ENCODE assay signal across 26 cellular contexts in the genomic region with DNA sequence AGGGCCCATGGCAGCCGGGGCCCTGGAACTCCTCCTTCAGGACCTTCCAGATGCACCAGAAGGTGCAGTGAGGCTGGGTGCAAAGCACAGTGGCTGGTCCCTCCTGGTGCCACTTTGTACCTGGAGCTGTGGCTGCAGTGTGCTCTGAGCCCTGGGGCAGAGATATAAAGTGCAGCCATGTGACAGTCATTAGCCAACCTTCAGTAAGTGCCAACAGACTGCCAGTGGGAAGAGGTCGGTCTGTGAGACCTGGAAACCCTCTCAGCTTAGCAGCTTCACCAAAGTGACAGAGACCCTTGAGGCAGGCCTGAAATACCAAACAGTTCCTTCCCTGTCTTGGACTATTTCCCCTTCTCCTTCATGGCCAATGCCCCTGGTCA. TPM values are rescaled to one million over a fixed set of nuclear protein-coding genes. Genes with fewer than 3 reads are reported as not detected.
DNase-seq lines count a peak whose midpoint lies in the region; ATAC-seq, FAIRE-seq and TF ChIP-seq lines count a peak whose summit lies in the region.
"Had no signal": no experiment of that assay in that cellular context is flagged by ENCODE, and none has a peak within 500 bp of the region (broad histone marks: within the 10 kb centered on the region; RNA-seq: fewer than 3 reads in every experiment).

No MANE protein-coding gene starts in this region.

- TF ChIP-seq EP300 in esophagus muscularis mucosa (IDR thresholded peaks at IDR 0.05), result no peak

- TF ChIP-seq CTCF in esophagus muscularis mucosa (IDR thresholded peaks at IDR 0.05), result no peak
- TF ChIP-seq CTCF in lung (IDR thresholded peaks at IDR 0.05; ENCODE audit: control extremely low read depth, extremely low read depth), result no peak
- TF ChIP-seq CTCF in spleen (IDR thresholded peaks at IDR 0.05 in 8 of 11, conservative IDR thresholded peaks at IDR 0.05 in 3 of 11), result no peak

- H3K4me1 ChIP-seq in esophagus muscularis mucosa (peaks cover 21 to 35% (median 31%) of the 10 kb centered on the region in 4 donors), lung (ENCODE audit: control insufficient read depth in 2 of 2, insufficient read depth in 2 of 2, low read length in 2 of 2) (peaks cover 4 to 13% of the 10 kb centered on the region in 2 donors), spleen (no peaks in the 10 kb centered on the region)
- H3K4me1 ChIP-seq: parathyroid adenoma, Peyer's patch had no signal

- DNase-seq in ELF-1 (ENCODE audit: low read depth, low spot score) (peak; percentile 6), esophagus muscularis mucosa (ENCODE audit: extremely low spot score) (no peak), lung (ENCODE audit: low spot score) (no peak), spleen (no peak), epidermal melanocyte (ENCODE audit: insufficient read length, low spot score) (no peak), NCI-H1105 (lab: John Stamatoyannopoulos, UW) (no peak), RCC 7860 (ENCODE audit: low spot score) (no peak)
- DNase-seq: activated CD4-positive, CD25-positive, alpha-beta regulatory T cell; activated CD8-positive, alpha-beta T cell treated with anti-CD3 and anti-CD28 coated beads for 36 hours; activated naive CD4-positive, alpha-beta T cell treated with anti-CD3 and anti-CD28 coated beads, Interleukin-2, amount 10 ng/mL, durations not matched to agents 7 days and 5 days; activated T-cell treated with anti-CD3 and anti-CD28 coated beads, Interleukin-2, amount 50 U/mL, for 1 hour; endodermal cell; head of caudate nucleus; NCI-H1092; NCI-H2081 treated with DMSO at 0.1 percent for 48 hours; NCI-H446 treated with DMSO at 0.1 percent for 48 hours; Peyer's patch; stimulated activated CD4-positive, alpha-beta T cell treated with anti-CD3 and anti-CD28 coated beads, Interleukin-4, amount 100 ng/mL, for 4 hours; T1000 had no signal

- intact Hi-C loops in esophagus muscularis mucosa (cut with DNase I), result no loop called here
- intact Hi-C loops in spleen (cut with DNase I; ENCODE audit: low total_unique reads), result no loop called here

- H3K4me3 ChIP-seq in esophagus muscularis mucosa (no peak overlapping the region), lung (no peak overlapping the region), spleen (no peak overlapping the region)
- H3K4me3 ChIP-seq: Peyer's patch had no signal

- no peaks in the 10 kb centered on the region for H3K36me3 ChIP-seq in esophagus muscularis mucosa
- H3K36me3 ChIP-seq in lung (ENCODE audit: control insufficient read depth in 2 of 2, insufficient read depth in 2 of 2, low read length in 2 of 2), result no peaks in the 10 kb centered on the region
- H3K36me3 ChIP-seq in spleen, result no peaks in the 10 kb centered on the region
- H3K36me3 ChIP-seq: Peyer's patch had no signal

- 51% methylated on average over 2 of the region's 2 CpGs for WGBS in esophagus muscularis mucosa
- WGBS in lung, 2 donors, result 60 to 77% methylated on average over 2 of the region's 2 CpGs
- 52 to 80% (median 75%) methylated on average over 2 of the region's 2 CpGs for WGBS in spleen, 5 donors

- H3K27ac ChIP-seq in esophagus muscularis mucosa (replicated peaks in 1 of 4) (peak overlapping the region in 3 of 4 donors; percentile 7 to 68 (median 22)), lung (ENCODE audit: low read depth in 1 of 2, low read length in 1 of 2) (peak overlapping the region; percentile 30 to 45), spleen (peak overlapping the region in 5 of 8 donors; percentile 20 to 57 (median 51))
- H3K27ac ChIP-seq: C4-2B, parathyroid adenoma, Peyer's patch had no signal

- H3K9me3 ChIP-seq in esophagus muscularis mucosa, result no peaks in the 10 kb centered on the region
- peaks cover 0 to 8% of the 10 kb centered on the region in 2 donors for H3K9me3 ChIP-seq in lung (ENCODE audit: control insufficient read depth in 2 of 2, insufficient read depth in 1 of 2, low read length in 1 of 2)
- H3K9me3 ChIP-seq in spleen, result peaks cover 0 to 18% (median 6%) of the 10 kb centered on the region in 8 donors
- H3K9me3 ChIP-seq: Peyer's patch had no signal

- no peak for ATAC-seq in lung (ENCODE audit: insufficient read depth, low FRiP score)
- no peak for ATAC-seq in GM21390 (IDR thresholded peaks at IDR 0.05; ENCODE audit: unreplicated experiment)
- ATAC-seq: activated CD8-positive, alpha-beta T cell treated with anti-CD3 and anti-CD28 coated beads for 36 hours; natural killer cell treated with Interleukin-12 subunit alpha and Interleukin-12 subunit beta and Interleukin-15 and Interleukin-18, amount 100 ng/mL, for 72 hours had no signal

- TF ChIP-seq POLR2A in esophagus muscularis mucosa (IDR thresholded peaks at IDR 0.05; ENCODE audit: low read depth) (no peak), spleen (IDR thresholded peaks at IDR 0.05) (no peak)

- H3K27me3 ChIP-seq in esophagus muscularis mucosa (no peaks in the 10 kb centered on the region), lung (ENCODE audit: control insufficient read depth, insufficient read depth) (no peaks in the 10 kb centered on the region), spleen (replicated peaks in 1 of 7) (no peaks in the 10 kb centered on the region)
- H3K27me3 ChIP-seq: Peyer's patch had no signal

- no peak for FAIRE-seq in RCC 7860 (lab: Jason Lieb, UNC)
- FAIRE-seq: G401.6, islet of Langerhans had no signal

RNA-seq across cellular contexts. Expression of gene NGF, which starts 26.7 kb away (rescaled TPM):
- total RNA-seq in esophagus muscularis mucosa (1 to 10 TPM; 2.9 to 7.5 (median 3.8) TPM), lung (under 1 TPM; 0.40 to 0.52 TPM), spleen (1 to 10 TPM in 5 of 7 donors, under 1 TPM in 2; 0.34 to 4.6 (median 2.0) TPM)
- polyA plus RNA-seq in lung (1 to 10 TPM in 1 of 2 donors, under 1 TPM in 1; 0.47 to 1.7 TPM), spleen (1 to 10 TPM in 2 of 3 donors, under 1 TPM in 1; 0.76 to 2.9 (median 2.1) TPM)
- total RNA-seq: activated CD8-positive, alpha-beta T cell treated with anti-CD3 and anti-CD28 coated beads for 36 hours; LHCN-M2; natural killer cell treated with Interleukin-12 subunit alpha and Interleukin-12 subunit beta and Interleukin-15 and Interleukin-18, amount 100 ng/mL, for 72 hours; Peyer's patch had no signal
